In genomic region chr9:125227761-125228160, GRCh38 we compare ENCODE assay signal across 30 cellular contexts.
"Had no signal": no experiment of that assay in that cellular context is flagged by ENCODE, and none has a peak within 500 bp of the region (broad histone marks: within the 10 kb centered on the region; RNA-seq: fewer than 3 reads in every experiment).

No MANE protein-coding gene starts in this region.

- DNase-seq: activated B cell treated with CpG ODN at 0.5 μM for 24 hours; activated CD4-positive, alpha-beta T cell treated with anti-CD3 and anti-CD28 coated beads for 48 hours; activated CD4-positive, alpha-beta T cell treated with anti-CD3 and anti-CD28 coated beads, Interleukin-2, amount 50 U/mL, for 1 hour; activated CD4-positive, alpha-beta T cell treated with anti-CD3 and anti-CD28 coated beads, Interleukin-2, amount 50 U/mL, for 48 hours; activated CD8-positive, alpha-beta memory T cell treated with anti-CD3 and anti-CD28 coated beads for 24 hours; activated CD8-positive, alpha-beta T cell treated with anti-CD3 and anti-CD28 coated beads for 36 hours; activated effector memory CD4-positive, alpha-beta T cell treated with Interleukin-2 at 50 U/mL for 16 hours; activated gamma-delta T cell treated with Interleukin-2 at 50 U/mL for 16 hours; activated naive CD4-positive, alpha-beta T cell treated with anti-CD3 and anti-CD28 coated beads, Interleukin-2, amount 50 U/mL, for 16 hours; activated naive CD4-positive, alpha-beta T cell treated with Interleukin-2 at 50 U/mL for 16 hours; activated T-cell treated with anti-CD3 and anti-CD28 coated beads, Interleukin-2, amount 50 U/mL, for 4 hours; amniotic stem cell; brain microvascular endothelial cell; cortex of kidney; dermis blood vessel endothelial cell; effector CD4-positive, alpha-beta T cell; effector memory CD8-positive, alpha-beta T cell; erythroblast; foreskin keratinocyte; gastrocnemius medialis; T-helper 1 cell; T-helper 17 cell; T1000; WERI-Rb-1 had no signal

- H3K4me1 Mint-ChIP-seq: activated B cell treated with CpG ODN at 0.5 μM for 24 hours; activated T-helper 17 cell treated with anti-CD3 and anti-CD28 coated beads, Interleukin-2, amount 50 U/mL, for 72 hours; central memory CD8-positive, alpha-beta T cell; T-helper 17 cell had no signal

- ATAC-seq: activated CD4-positive, CD25-positive, alpha-beta regulatory T cell treated with anti-CD3 and anti-CD28 coated beads, Interleukin-2, amount 50 U/mL, for 24 hours; activated CD8-positive, alpha-beta T cell treated with anti-CD3 and anti-CD28 coated beads for 36 hours; activated T-cell treated with anti-CD3 and anti-CD28 coated beads, Interleukin-2, amount 50 U/mL, for 4 hours; activated T-helper 17 cell treated with anti-CD3 and anti-CD28 coated beads, Interleukin-2, amount 50 U/mL, for 72 hours; effector memory CD8-positive, alpha-beta T cell; foreskin keratinocyte; gastrocnemius medialis; T-helper 17 cell had no signal

- H3K36me3 Mint-ChIP-seq: activated naive CD8-positive, alpha-beta T cell had no signal

- H3K9me3 Mint-ChIP-seq: activated B cell treated with CpG ODN at 0.5 μM for 24 hours; activated CD8-positive, alpha-beta T cell treated with anti-CD3 and anti-CD28 coated beads for 36 hours; activated T-cell treated with anti-CD3 and anti-CD28 coated beads, Interleukin-2, amount 50 U/mL, for 4 hours; activated T-helper 17 cell treated with anti-CD3 and anti-CD28 coated beads, Interleukin-2, amount 50 U/mL, for 72 hours; central memory CD8-positive, alpha-beta T cell; effector memory CD8-positive, alpha-beta T cell; T-helper 2 cell treated with Interferon-gamma antibody and Interleukin-4, amounts not matched to agents 5 μg/mL and 100 μg/mL, for 36 hours had no signal

- H3K9me3 ChIP-seq: esophagus muscularis mucosa, gastrocnemius medialis had no signal

- H3K27ac ChIP-seq: brain microvascular endothelial cell, esophagus muscularis mucosa, foreskin keratinocyte, gastrocnemius medialis, WERI-Rb-1 had no signal

- H3K4me1 ChIP-seq: esophagus muscularis mucosa, foreskin keratinocyte, gastrocnemius medialis had no signal

- H3K27ac Mint-ChIP-seq: activated B cell treated with CpG ODN at 0.5 μM for 24 hours; activated CD8-positive, alpha-beta T cell treated with anti-CD3 and anti-CD28 coated beads for 36 hours; activated naive CD8-positive, alpha-beta T cell; activated T-helper 17 cell treated with anti-CD3 and anti-CD28 coated beads, Interleukin-2, amount 50 U/mL, for 72 hours; effector memory CD8-positive, alpha-beta T cell; T-helper 17 cell; T-helper 2 cell treated with Interferon-gamma antibody and Interleukin-4, amounts not matched to agents 5 μg/mL and 100 μg/mL, for 36 hours had no signal

- H3K27me3 Mint-ChIP-seq: activated B cell treated with CpG ODN at 0.5 μM for 24 hours; activated CD8-positive, alpha-beta T cell treated with anti-CD3 and anti-CD28 coated beads for 36 hours; activated naive CD8-positive, alpha-beta T cell; activated T-helper 17 cell treated with anti-CD3 and anti-CD28 coated beads, Interleukin-2, amount 50 U/mL, for 72 hours; central memory CD8-positive, alpha-beta T cell; effector memory CD8-positive, alpha-beta T cell; T-helper 17 cell had no signal

- H3K4me3 ChIP-seq: esophagus muscularis mucosa, gastrocnemius medialis had no signal

- H3K27me3 ChIP-seq: brain microvascular endothelial cell, esophagus muscularis mucosa, foreskin keratinocyte, gastrocnemius medialis had no signal

- H3K4me3 Mint-ChIP-seq: activated B cell treated with CpG ODN at 0.5 μM for 24 hours; activated CD8-positive, alpha-beta T cell treated with anti-CD3 and anti-CD28 coated beads for 36 hours; activated naive CD8-positive, alpha-beta T cell; activated T-cell treated with anti-CD3 and anti-CD28 coated beads, Interleukin-2, amount 50 U/mL, for 4 hours; activated T-helper 17 cell treated with anti-CD3 and anti-CD28 coated beads, Interleukin-2, amount 50 U/mL, for 72 hours; central memory CD8-positive, alpha-beta T cell; effector memory CD8-positive, alpha-beta T cell; T-helper 17 cell; T-helper 2 cell treated with Interferon-gamma antibody and Interleukin-4, amounts not matched to agents 5 μg/mL and 100 μg/mL, for 36 hours had no signal
